ENCODE assay signal across 32 cellular contexts in genomic region chrX:28922106-28922505, GRCh38.
"Had no signal": no experiment of that assay in that cellular context is flagged by ENCODE, and none has a peak within 500 bp of the region (broad histone marks: within the 10 kb centered on the region; RNA-seq: fewer than 3 reads in every experiment).

No MANE protein-coding gene starts in this region.

- FAIRE-seq: bronchial epithelial cell, RCC 7860 had no signal

- DNase-seq: activated CD4-positive, alpha-beta memory T cell treated with anti-CD3 and anti-CD28 coated beads, Interleukin-2, amount 10 ng/mL, durations not matched to agents 7 days and 5 days; activated CD4-positive, alpha-beta T cell treated with anti-CD3 and anti-CD28 coated beads for 1 hour; activated CD4-positive, alpha-beta T cell treated with anti-CD3 and anti-CD28 coated beads for 48 hours; activated CD4-positive, CD25-positive, alpha-beta regulatory T cell; activated effector memory CD4-positive, alpha-beta T cell treated with anti-CD3 and anti-CD28 coated beads, Interleukin-2, amount 50 U/mL, for 16 hours; activated naive CD4-positive, alpha-beta T cell; activated naive CD4-positive, alpha-beta T cell treated with anti-CD3 and anti-CD28 coated beads, Interleukin-2, amount 50 U/mL, for 16 hours; activated naive CD8-positive, alpha-beta T cell treated with anti-CD3 and anti-CD28 coated beads for 36 hours; activated T-cell treated with anti-CD3 and anti-CD28 coated beads, Interleukin-2, amount 50 U/mL, for 1 hour; activated T-cell treated with anti-CD3 and anti-CD28 coated beads, Interleukin-2, amount 50 U/mL, for 72 hours; central memory CD4-positive, alpha-beta T cell; MM.1S; NCI-H1092 treated with DMSO at 0.1 percent for 48 hours; NCI-H1417; NCI-H146; NCI-H187; NCI-H2029 treated with DMSO at 0.1 percent for 48 hours; NCI-H2107; NCI-H2171; NCI-H510A; NCI-H526; NCI-H748 treated with DMSO at 0.1 percent for 48 hours; NK-92 treated with Interleukin-12 subunit alpha and Interleukin-12 subunit beta, amount 100 ng/mL, for 24 hours; PC-9; SIG-M5; SW 1271; T1000; WERI-Rb-1 had no signal

- ATAC-seq: activated T-cell treated with anti-CD3 and anti-CD28 coated beads, Interleukin-2, amount 50 U/mL, for 72 hours; activated T-helper 17 cell treated with anti-CD3 and anti-CD28 coated beads, Interleukin-2, amount 50 U/mL, for 72 hours; Right ventricle myocardium inferior had no signal
